ENCODE assay signal across 12 cellular contexts in genomic region chr10:26557641-26558014, GRCh38.
DNase-seq lines count a peak whose midpoint lies in the region; ATAC-seq and TF ChIP-seq lines count a peak whose summit lies in the region.
"Had no signal": no experiment of that assay in that cellular context is flagged by ENCODE, and none has a peak within 500 bp of the region (broad histone marks: within the 10 kb centered on the region; RNA-seq: fewer than 3 reads in every experiment).

No MANE protein-coding gene starts in this region.

- H3K9me2 ChIP-seq in PC-3 (replicated peaks; ENCODE audit: low read length) = no peaks in the 10 kb centered on the region

- H3K4me3 Mint-ChIP-seq in stimulated activated effector memory CD8-positive, alpha-beta T cell treated with anti-CD3 and anti-CD28 coated beads, Interleukin-12 subunit alpha, Interleukin-12 subunit beta, amount 100 ng/mL, for 72 hours = no peak overlapping the region
- H3K4me3 Mint-ChIP-seq: activated CD4-positive, alpha-beta memory T cell treated with anti-CD3 and anti-CD28 coated beads for 36 hours; immature natural killer cell had no signal

- H3K27ac ChIP-seq in PC-3 (ENCODE audit: low read length) (no peak overlapping the region), left lung (no peak overlapping the region)
- H3K27ac ChIP-seq: sigmoid colon, testis had no signal

- peaks cover 11% of the 10 kb centered on the region for H3K4me1 Mint-ChIP-seq in stimulated activated effector memory CD8-positive, alpha-beta T cell treated with anti-CD3 and anti-CD28 coated beads, Interleukin-12 subunit alpha, Interleukin-12 subunit beta, amount 100 ng/mL, for 72 hours

- TF ChIP-seq CTCF in PC-3 (conservative IDR thresholded peaks at IDR 0.05; ENCODE audit: low read depth, low read length) = no peak
- no peak for TF ChIP-seq CTCF in fibroblast of pulmonary artery (IDR thresholded peaks at IDR 0.05; ENCODE audit: low read length, missing control alignments)
- TF ChIP-seq CTCF in left lung (IDR thresholded peaks at IDR 0.05) = no peak

- no peaks in the 10 kb centered on the region for H3K79me2 ChIP-seq in PC-3 (ENCODE audit: low read length)

- H3K4me3 ChIP-seq in PC-3 (ENCODE audit: low read length) (no peak overlapping the region), fibroblast of pulmonary artery (replicated peaks; ENCODE audit: low read depth, low read length) (no peak overlapping the region), left lung (no peak overlapping the region)
- H3K4me3 ChIP-seq: sigmoid colon, testis had no signal

- no peaks in the 10 kb centered on the region for H3F3A ChIP-seq in PC-3 (ENCODE audit: low read length, unreplicated experiment)

- H3K9me3 ChIP-seq in PC-3 (ENCODE audit: low read length) (no peaks in the 10 kb centered on the region), left lung (no peaks in the 10 kb centered on the region)
- H3K9me3 ChIP-seq: sigmoid colon, testis had no signal

- peaks cover 72% of the 10 kb centered on the region for H3K36me3 Mint-ChIP-seq in stimulated activated effector memory CD8-positive, alpha-beta T cell treated with anti-CD3 and anti-CD28 coated beads, Interleukin-12 subunit alpha, Interleukin-12 subunit beta, amount 100 ng/mL, for 72 hours

- CTCF ChIA-PET in PC-3 (lab: Charles Lee) = no interaction called here

- BruUV-seq in PC-3 (replicated peaks; lab: Mats Ljungman, UMichigan) = no TSS peak

- H3K36me3 ChIP-seq in PC-3 (ENCODE audit: low read depth, low read length) (no peaks in the 10 kb centered on the region), left lung (peaks cover 0 to 61% of the 10 kb centered on the region in 2 donors)
- H3K36me3 ChIP-seq: sigmoid colon had no signal

- H3K27me3 ChIP-seq in PC-3 (ENCODE audit: low read length) (peaks cover 55% of the 10 kb centered on the region), left lung (no peaks in the 10 kb centered on the region)
- H3K27me3 ChIP-seq: testis had no signal

- ATAC-seq in PC-3 (no peak), GM21528 (IDR thresholded peaks at IDR 0.05; ENCODE audit: low FRiP score, unreplicated experiment) (no peak), left lung (no peak)
- ATAC-seq in stimulated activated effector memory CD8-positive, alpha-beta T cell treated with anti-CD3 and anti-CD28 coated beads, Interleukin-12 subunit alpha, Interleukin-12 subunit beta, amount 100 ng/mL, for 72 hours = no peak

- DNase-seq in Daoy (ENCODE audit: low read depth) = peak; percentile 59
- DNase-seq in PC-3 = peak; percentile 19
- DNase-seq in fibroblast of pulmonary artery (ENCODE audit: low read depth) = peak; percentile 25
- DNase-seq in stimulated activated effector memory CD8-positive, alpha-beta T cell treated with anti-CD3 and anti-CD28 coated beads, Interleukin-12 subunit alpha, Interleukin-12 subunit beta, amount 100 ng/mL, for 72 hours (ENCODE audit: low spot score in 2 of 2) = no peak
- DNase-seq in ecto neural progenitor cell (ENCODE audit: low spot score) = no peak
- no peak for DNase-seq in left lung
- DNase-seq: GOT3, sigmoid colon had no signal

- peak overlapping the region; percentile 40; the same call in 1 of the 2 replicates for H3K4me2 ChIP-seq in PC-3 (ENCODE audit: low read length)

- no peaks in the 10 kb centered on the region for H4K20me1 ChIP-seq in PC-3 (ENCODE audit: low read length)

- intact Hi-C loops in PC-3 (cut with micrococcal nuclease) (loop anchor here (1.0 to 10.0 kb wide), 3 partner anchors 222 to 1445 kb away; no protein-coding TSS in a partner anchor), left lung (cut with DNase I) (no loop called here)

- H2AFZ ChIP-seq in PC-3 (ENCODE audit: low read length) = no peak overlapping the region

- no peak overlapping the region for H3K9ac ChIP-seq in PC-3 (ENCODE audit: low read length)

- H3K9me3 Mint-ChIP-seq in stimulated activated effector memory CD8-positive, alpha-beta T cell treated with anti-CD3 and anti-CD28 coated beads, Interleukin-12 subunit alpha, Interleukin-12 subunit beta, amount 100 ng/mL, for 72 hours = no peaks in the 10 kb centered on the region
- H3K9me3 Mint-ChIP-seq: activated CD4-positive, alpha-beta memory T cell treated with anti-CD3 and anti-CD28 coated beads for 36 hours; immature natural killer cell had no signal

- H3K27ac Mint-ChIP-seq in stimulated activated effector memory CD8-positive, alpha-beta T cell treated with anti-CD3 and anti-CD28 coated beads, Interleukin-12 subunit alpha, Interleukin-12 subunit beta, amount 100 ng/mL, for 72 hours = peak overlapping the region; percentile 69
- H3K27ac Mint-ChIP-seq: activated CD4-positive, alpha-beta memory T cell treated with anti-CD3 and anti-CD28 coated beads for 36 hours had no signal

- POLR2A ChIA-PET in PC-3 (lab: Charles Lee; ENCODE audit: unreplicated experiment) = no interaction called here

- H3K4me1 ChIP-seq in PC-3 (ENCODE audit: insufficient read depth, low read length) (no peaks in the 10 kb centered on the region), left lung (peaks cover 0 to 37% of the 10 kb centered on the region in 2 donors)
- H3K4me1 ChIP-seq: testis had no signal

Comparison
In these comparisons a context has a peak if more than half of its experiments do, and no peak if none do; other contexts are left out.
1. DNase-seq: peak in Daoy (single experiment), PC-3 (single experiment) and fibroblast of pulmonary artery (single experiment); none in stimulated activated effector memory CD8-positive, alpha-beta T cell treated with anti-CD3 and anti-CD28 coated beads, Interleukin-12 subunit alpha, Interleukin-12 subunit beta, amount 100 ng/mL, for 72 hours (0 of 2), ecto neural progenitor cell (single experiment) and left lung (0 of 2).